Comparison of ENCODE assay signal across 12 cellular contexts in genomic region chr4:40333921-40334352, GRCh38. TPM values are rescaled to one million over a fixed set of nuclear protein-coding genes. Genes with fewer than 3 reads are reported as not detected.
DNase-seq lines count a peak whose midpoint lies in the region; ATAC-seq and TF ChIP-seq lines count a peak whose summit lies in the region.
"Had no signal": no experiment of that assay in that cellular context is flagged by ENCODE, and none has a peak within 500 bp of the region (broad histone marks: within the 10 kb centered on the region; RNA-seq: fewer than 3 reads in every experiment).

No MANE protein-coding gene starts in this region.

- H3K36me3 ChIP-seq in adipocyte (ENCODE audit: control insufficient read depth, insufficient read depth, low read length, severe bottlenecking) = no peaks in the 10 kb centered on the region
- H3K36me3 ChIP-seq in tibial nerve = no peaks in the 10 kb centered on the region
- H3K36me3 ChIP-seq in CD4-positive, alpha-beta memory T cell (ENCODE audit: insufficient read depth, low read length) = no peaks in the 10 kb centered on the region
- H3K36me3 ChIP-seq: esophagus muscularis mucosa had no signal

- H3K27ac Mint-ChIP-seq in CD4-positive, alpha-beta memory T cell = no peak overlapping the region

- H3K4me1 Mint-ChIP-seq in CD4-positive, alpha-beta memory T cell = no peaks in the 10 kb centered on the region

- H3K4me3 ChIP-seq in adipocyte (ENCODE audit: low read length) (no peak overlapping the region), tibial nerve (no peak overlapping the region)
- H3K4me3 ChIP-seq in CD4-positive, alpha-beta memory T cell (ENCODE audit: low read length in 2 of 2) = no peak overlapping the region
- H3K4me3 ChIP-seq: esophagus muscularis mucosa had no signal

- no peak for TF ChIP-seq POLR2A in tibial nerve (IDR thresholded peaks at IDR 0.05)

- peaks cover 24% of the 10 kb centered on the region for H3K4me1 ChIP-seq in adipocyte (ENCODE audit: control insufficient read depth, insufficient read depth, low read length)
- H3K4me1 ChIP-seq in tibial nerve = no peaks in the 10 kb centered on the region
- H3K4me1 ChIP-seq in CD4-positive, alpha-beta memory T cell (ENCODE audit: insufficient read depth, low read length) = no peaks in the 10 kb centered on the region
- H3K4me1 ChIP-seq: esophagus muscularis mucosa had no signal

- CTCF ChIA-PET in CD4-positive, alpha-beta memory T cell (lab: Charles Lee; ENCODE audit: partially characterized antibody) = interaction anchor here (1.1 to 1.7 kb wide), 2 partner anchors 9 to 214 kb away, joined by 5 read pairs; no protein-coding TSS in a partner anchor

- POLR2A ChIA-PET in CD4-positive, alpha-beta memory T cell (lab: Charles Lee; ENCODE audit: partially characterized antibody) = no interaction called here

- ATAC-seq in GM18873 (IDR thresholded peaks at IDR 0.05; ENCODE audit: low FRiP score, unreplicated experiment) = no peak
- ATAC-seq in HG03571 (IDR thresholded peaks at IDR 0.05; ENCODE audit: unreplicated experiment) = no peak

- no peak overlapping the region for H3K4me3 Mint-ChIP-seq in CD4-positive, alpha-beta memory T cell

- TF ChIP-seq CTCF in tibial nerve (IDR thresholded peaks at IDR 0.05) = no peak

- peak; percentile 98 for DNase-seq in DMS53 (lab: John Stamatoyannopoulos, UW)
- peak; percentile 46 for DNase-seq in NCI-H146 treated with DMSO at 0.1 percent for 48 hours (lab: John Stamatoyannopoulos, UW; ENCODE audit: unreplicated experiment)
- peak; percentile 92 for DNase-seq in adipocyte (ENCODE audit: low read depth)
- DNase-seq in left kidney (ENCODE audit: low read depth, low spot score) = peak; percentile 66
- DNase-seq in tibial nerve (ENCODE audit: low spot score in 2 of 2) = no peak
- no peak for DNase-seq in CD4-positive, alpha-beta memory T cell
- DNase-seq: activated T-cell treated with anti-CD3 and anti-CD28 coated beads, Interleukin-2, amount 50 U/mL, for 48 hours had no signal

- WGBS in tibial nerve, 2 donors = 64 to 68% methylated on average over 8 of the region's 8 CpGs

- no peaks in the 10 kb centered on the region for H3K9me3 Mint-ChIP-seq in CD4-positive, alpha-beta memory T cell

- H3K9me3 ChIP-seq in adipocyte (ENCODE audit: control insufficient read depth, low read length) (no peaks in the 10 kb centered on the region), tibial nerve (no peaks in the 10 kb centered on the region)
- no peaks in the 10 kb centered on the region for H3K9me3 ChIP-seq in CD4-positive, alpha-beta memory T cell (ENCODE audit: control insufficient read depth in 1 of 2, low read length in 2 of 2)
- H3K9me3 ChIP-seq: esophagus muscularis mucosa had no signal

- H3K9ac ChIP-seq in adipocyte (ENCODE audit: low read length) = no peak overlapping the region

- no peaks in the 10 kb centered on the region for H3K36me3 Mint-ChIP-seq in CD4-positive, alpha-beta memory T cell

- TF ChIP-seq EP300 in tibial nerve (IDR thresholded peaks at IDR 0.05) = no peak

- H3K27ac ChIP-seq in tibial nerve = no peak overlapping the region
- no peak overlapping the region for H3K27ac ChIP-seq in CD4-positive, alpha-beta memory T cell (ENCODE audit: low read depth, low read length)
- H3K27ac ChIP-seq: esophagus muscularis mucosa had no signal

- H3K27me3 Mint-ChIP-seq in CD4-positive, alpha-beta memory T cell = peaks cover 6 to 7% of the 10 kb centered on the region in 2 donors

- intact Hi-C loops in CD4-positive, alpha-beta memory T cell (cut with micrococcal nuclease) = no loop called here

- H3K27me3 ChIP-seq in adipocyte (replicated peaks; ENCODE audit: control insufficient read depth, insufficient read depth, low read length) = no peaks in the 10 kb centered on the region
- H3K27me3 ChIP-seq in tibial nerve = peaks cover 0 to 3% of the 10 kb centered on the region in 2 donors
- H3K27me3 ChIP-seq in CD4-positive, alpha-beta memory T cell (ENCODE audit: insufficient read depth, low read length) = no peaks in the 10 kb centered on the region
- H3K27me3 ChIP-seq: esophagus muscularis mucosa had no signal

RNA-seq across cellular contexts. Expression of gene CHRNA9, which starts 1.2 kb away (rescaled TPM):
- not detected for total RNA-seq in tibial nerve
- not detected for total RNA-seq in CD4-positive, alpha-beta memory T cell
- polyA plus RNA-seq in CD4-positive, alpha-beta memory T cell = not detected
- total RNA-seq: pulmonary artery endothelial cell, subcutaneous adipose tissue had no signal

Comparison
In these comparisons a context has a peak if more than half of its experiments do, and no peak if none do; other contexts are left out.
1. DNase-seq: peak in DMS53 (single experiment), NCI-H146 treated with DMSO at 0.1 percent for 48 hours (single experiment), adipocyte (single experiment) and left kidney (single experiment); none in tibial nerve (0 of 2) and CD4-positive, alpha-beta memory T cell (0 of 5).